ENCODE assay signal across 27 cellular contexts in the genomic region with DNA sequence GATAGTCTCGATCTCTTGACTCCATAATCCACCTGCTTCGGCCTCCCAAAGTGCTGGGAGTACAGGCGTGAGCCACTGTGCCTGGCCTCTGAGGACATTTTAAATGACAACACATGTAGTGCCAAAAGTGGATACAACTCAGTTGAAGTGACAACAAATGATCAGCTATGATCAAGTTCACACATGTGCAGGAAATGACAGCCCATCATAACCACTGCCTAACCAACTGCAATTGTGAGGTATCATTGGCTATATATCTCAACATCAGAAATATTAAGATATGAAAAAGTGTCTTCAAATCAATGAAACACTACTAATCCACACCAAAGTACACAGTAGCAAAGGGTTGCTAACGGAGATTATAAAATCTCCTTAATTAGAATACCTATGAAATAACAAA.
"Had no signal": no experiment of that assay in that cellular context is flagged by ENCODE, and none has a peak within 500 bp of the region (broad histone marks: within the 10 kb centered on the region; RNA-seq: fewer than 3 reads in every experiment).

No MANE protein-coding gene starts in this region.

- H3K27me3 ChIP-seq: colonic mucosa, esophagus squamous epithelium, heart right ventricle, left lung, neural progenitor cell, right lobe of liver, suprapubic skin, transverse colon, upper lobe of right lung, uterus had no signal

- H3K27me3 Mint-ChIP-seq: dendritic cell treated with granulocyte-macrophage colony-stimulating factor and Interleukin-4, amounts not matched to agents 40 ng/mL and 50 ng/mL, for 4 days; naive thymus-derived CD4-positive, alpha-beta T cell; progenitor cell of endocrine pancreas; stimulated activated naive B cell treated with anti-CD40 and anti-IgM and Interleukin-4, amounts not matched to agents 10 μg/mL and 1 μg/mL and 100 μg/mL, for 72 hours; stimulated activated naive CD8-positive, alpha-beta T cell treated with anti-CD3 and anti-CD28 coated beads, Interleukin-15, Interleukin-2, amounts not matched to agents 100 ng/mL and 50 ng/mL, for 24 hours had no signal

- DNase-seq: colonic mucosa; effector memory CD4-positive, alpha-beta T cell; erythroblast; esophagus squamous epithelium; foreskin melanocyte; glutamatergic neuron; heart right ventricle; hippocampal formation; left cardiac atrium; left lung; mesenchymal stem cell; midbrain; naive thymus-derived CD4-positive, alpha-beta T cell; right lobe of liver; small intestine; stimulated activated CD4-positive, alpha-beta T cell treated with anti-CD3 and anti-CD28 coated beads, Interleukin-15, amount 100 ng/mL, for 24 hours; stimulated activated CD4-positive, alpha-beta T cell treated with anti-CD3 and anti-CD28 coated beads, Interleukin-2, amount 100 ng/mL, for 48 hours; stimulated activated naive B cell treated with anti-CD40 and anti-IgM and Interleukin-4, amounts not matched to agents 10 μg/mL and 1 μg/mL and 100 μg/mL, for 72 hours; transverse colon; upper lobe of right lung; uterus had no signal

- H3K9me3 Mint-ChIP-seq: dendritic cell treated with granulocyte-macrophage colony-stimulating factor and Interleukin-4, amounts not matched to agents 40 ng/mL and 50 ng/mL, for 4 days; naive thymus-derived CD4-positive, alpha-beta T cell; neural progenitor cell; stimulated activated naive B cell treated with anti-CD40 and anti-IgM and Interleukin-4, amounts not matched to agents 10 μg/mL and 1 μg/mL and 100 μg/mL, for 72 hours; stimulated activated naive CD8-positive, alpha-beta T cell treated with anti-CD3 and anti-CD28 coated beads, Interleukin-15, Interleukin-2, amounts not matched to agents 100 ng/mL and 50 ng/mL, for 24 hours had no signal

- H3K27ac ChIP-seq: colonic mucosa, esophagus squamous epithelium, heart right ventricle, left lung, neural progenitor cell, parathyroid adenoma, right lobe of liver, suprapubic skin, transverse colon, upper lobe of right lung, uterus had no signal

- H3K4me3 ChIP-seq: colonic mucosa, esophagus squamous epithelium, heart right ventricle, left lung, neural progenitor cell, right lobe of liver, suprapubic skin, transverse colon, upper lobe of right lung, uterus had no signal

- H3K36me3 Mint-ChIP-seq: stimulated activated naive B cell treated with anti-CD40 and anti-IgM and Interleukin-4, amounts not matched to agents 10 μg/mL and 1 μg/mL and 100 μg/mL, for 72 hours had no signal

- ATAC-seq: heart right ventricle; left cardiac atrium; left lung; naive thymus-derived CD4-positive, alpha-beta T cell; right lobe of liver; stimulated activated naive B cell treated with anti-CD40 and anti-IgM and Interleukin-4, amounts not matched to agents 10 μg/mL and 1 μg/mL and 100 μg/mL, for 72 hours; upper lobe of right lung had no signal

- H3K4me3 Mint-ChIP-seq: dendritic cell treated with granulocyte-macrophage colony-stimulating factor and Interleukin-4, amounts not matched to agents 40 ng/mL and 50 ng/mL, for 4 days; naive thymus-derived CD4-positive, alpha-beta T cell; neural progenitor cell; stimulated activated naive B cell treated with anti-CD40 and anti-IgM and Interleukin-4, amounts not matched to agents 10 μg/mL and 1 μg/mL and 100 μg/mL, for 72 hours; stimulated activated naive CD8-positive, alpha-beta T cell treated with anti-CD3 and anti-CD28 coated beads, Interleukin-15, Interleukin-2, amounts not matched to agents 100 ng/mL and 50 ng/mL, for 24 hours had no signal

- H3K27ac Mint-ChIP-seq: neural progenitor cell; progenitor cell of endocrine pancreas; stimulated activated naive CD8-positive, alpha-beta T cell treated with anti-CD3 and anti-CD28 coated beads, Interleukin-15, Interleukin-2, amounts not matched to agents 100 ng/mL and 50 ng/mL, for 24 hours had no signal
